Comparison of ENCODE assay signal across 1 cellular context in the genomic region with DNA sequence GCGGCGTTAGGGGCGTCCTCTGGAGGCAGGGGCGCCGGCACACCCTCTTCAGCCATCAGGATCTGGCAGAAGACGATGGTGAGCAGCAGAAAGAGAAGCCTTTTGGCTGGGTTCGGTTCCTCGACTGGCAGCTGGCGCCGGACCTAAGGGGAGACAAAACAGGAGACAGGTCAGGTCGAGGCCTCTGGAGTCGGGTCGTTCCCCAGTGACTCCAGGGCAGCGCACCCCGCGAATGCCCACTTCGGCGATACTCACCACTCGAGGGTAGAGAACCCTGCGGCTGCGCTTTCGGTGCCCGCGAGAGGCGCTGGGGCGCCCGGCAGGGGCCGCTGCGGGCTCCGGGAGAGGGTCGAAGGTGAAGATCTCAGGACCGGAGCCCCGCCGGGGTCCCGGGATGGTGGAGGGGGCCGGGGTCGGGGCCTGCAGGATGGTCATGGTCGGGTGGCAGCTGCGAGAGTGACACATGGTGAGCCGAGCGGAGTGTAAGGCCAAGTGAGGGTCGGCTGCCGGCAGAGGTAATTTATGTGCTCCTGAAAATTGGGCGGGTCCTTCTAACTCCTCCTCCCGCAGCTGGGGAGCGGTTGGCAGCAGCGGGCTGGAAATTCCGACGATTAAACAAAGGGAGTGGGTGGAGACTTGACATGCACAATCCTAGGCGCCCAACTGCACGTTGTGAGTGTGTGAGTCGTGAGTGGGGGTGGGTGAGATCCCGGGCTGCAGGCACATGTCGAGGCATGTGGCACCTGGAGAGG.
A peak's percentile ranks its signal among the peaks of the same experiment; 100 is the strongest.
TF ChIP-seq lines count a peak whose summit lies in the region.

A gene with protein sequence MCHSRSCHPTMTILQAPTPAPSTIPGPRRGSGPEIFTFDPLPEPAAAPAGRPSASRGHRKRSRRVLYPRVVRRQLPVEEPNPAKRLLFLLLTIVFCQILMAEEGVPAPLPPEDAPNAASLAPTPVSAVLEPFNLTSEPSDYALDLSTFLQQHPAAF (minus strand): TSS at position 494 of the 752 bp plus-strand sequence. CDS start 29 bp downstream, at position 465.

TF ChIP-seq in HEK293, 187 proteins besides CTCF, POLR2A, EP300 and RAD21 (continued from another document):
- TF ChIP-seq, protein P1, sequence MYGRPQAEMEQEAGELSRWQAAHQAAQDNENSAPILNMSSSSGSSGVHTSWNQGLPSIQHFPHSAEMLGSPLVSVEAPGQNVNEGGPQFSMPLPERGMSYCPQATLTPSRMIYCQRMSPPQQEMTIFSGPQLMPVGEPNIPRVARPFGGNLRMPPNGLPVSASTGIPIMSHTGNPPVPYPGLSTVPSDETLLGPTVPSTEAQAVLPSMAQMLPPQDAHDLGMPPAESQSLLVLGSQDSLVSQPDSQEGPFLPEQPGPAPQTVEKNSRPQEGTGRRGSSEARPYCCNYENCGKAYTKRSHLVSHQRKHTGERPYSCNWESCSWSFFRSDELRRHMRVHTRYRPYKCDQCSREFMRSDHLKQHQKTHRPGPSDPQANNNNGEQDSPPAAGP (tag by site-specific recombination; IDR thresholded peaks at IDR 0.05) = peak; percentile 64; the same call in 1 of the 2 replicates
- TF ChIP-seq AEBP2 (tag by site-specific recombination; IDR thresholded peaks at IDR 0.05; ENCODE audit: borderline replicate concordance) = no peak
- TF ChIP-seq ZBTB20 (tag by site-specific recombination; IDR thresholded peaks at IDR 0.05) = peak; percentile 73; the same call in 1 of the 2 replicates
- TF ChIP-seq KLF9 (tag by site-specific recombination; IDR thresholded peaks at IDR 0.05; ENCODE audit: low read depth) = peak; percentile 74
- TF ChIP-seq GLIS1 (tag by site-specific recombination; IDR thresholded peaks at IDR 0.05) = peak; percentile 85
- peak; percentile 58 for TF ChIP-seq KLF1 (tag by site-specific recombination; IDR thresholded peaks at IDR 0.05)
- no peak for TF ChIP-seq ZNF747 (tag by site-specific recombination; IDR thresholded peaks at IDR 0.05)
- TF ChIP-seq WT1 (tag by site-specific recombination; IDR thresholded peaks at IDR 0.05) = peak; percentile 69
- peak; percentile 99 for TF ChIP-seq ZNF561 (tag by site-specific recombination; IDR thresholded peaks at IDR 0.05; ENCODE audit: borderline replicate concordance)
- TF ChIP-seq ZBTB21 (tag by site-specific recombination; IDR thresholded peaks at IDR 0.05) = 0 out of 2 replicates have a peak, but pooled peaks have one; percentile 10
- TF ChIP-seq KLF8 (tag by site-specific recombination; IDR thresholded peaks at IDR 0.05) = peak; percentile 54
- TF ChIP-seq SP2 (tag by site-specific recombination; IDR thresholded peaks at IDR 0.05) = peak; percentile 64
- TF ChIP-seq ZNF449 (tag by site-specific recombination; IDR thresholded peaks at IDR 0.05) = peak; percentile 91
- TF ChIP-seq KLF10 (tag by site-specific recombination; IDR thresholded peaks at IDR 0.05) = no peak
- TF ChIP-seq ZNF157 (tag by site-specific recombination; IDR thresholded peaks at IDR 0.05) = 0 out of 2 replicates have a peak, but pooled peaks have one; percentile 28
- TF ChIP-seq ZNF571 (tag by site-specific recombination; IDR thresholded peaks at IDR 0.05) = no peak
- peak; percentile 56; the same call in 1 of the 2 replicates for TF ChIP-seq PBX3 (CRISPR knock-in tag; IDR thresholded peaks at IDR 0.05)
- peak; percentile 15; the same call in 1 of the 2 replicates for TF ChIP-seq ZNF623 (tag by site-specific recombination; IDR thresholded peaks at IDR 0.05)
- peak; percentile 94 for TF ChIP-seq ZIC2 (tag by site-specific recombination; IDR thresholded peaks at IDR 0.05)
- TF ChIP-seq ZNF184 (tag by site-specific recombination; IDR thresholded peaks at IDR 0.05) = 0 out of 2 replicates have a peak, but pooled peaks have one; percentile 33
- no peak for TF ChIP-seq ZNF624 (tag by site-specific recombination; IDR thresholded peaks at IDR 0.05)
- TF ChIP-seq PATZ1 (tag by site-specific recombination; IDR thresholded peaks at IDR 0.05) = peak; percentile 74
- TF ChIP-seq ZNF76 (tag by site-specific recombination; IDR thresholded peaks at IDR 0.05; ENCODE audit: borderline replicate concordance, low read depth) = peak; percentile 37; the same call in 1 of the 2 replicates
- TF ChIP-seq KLF16 (tag by site-specific recombination; IDR thresholded peaks at IDR 0.05) = peak; percentile 46; the same call in 1 of the 2 replicates
- TF ChIP-seq ZNF548 (tag by site-specific recombination; IDR thresholded peaks at IDR 0.05) = no peak
- TF ChIP-seq ZNF202 (tag by site-specific recombination; IDR thresholded peaks at IDR 0.05; ENCODE audit: borderline replicate concordance) = no peak
- TF ChIP-seq IKZF3 (tag by site-specific recombination; IDR thresholded peaks at IDR 0.05) = peak; percentile 47
- no peak for TF ChIP-seq ZNF704 (tag by site-specific recombination; IDR thresholded peaks at IDR 0.05)
- TF ChIP-seq OSR2 (tag by site-specific recombination; IDR thresholded peaks at IDR 0.05) = peak; percentile 42; the same call in 1 of the 2 replicates
- TF ChIP-seq KLF7 (tag by site-specific recombination; IDR thresholded peaks at IDR 0.05; ENCODE audit: borderline replicate concordance) = 0 out of 2 replicates have a peak, but pooled peaks have one; percentile 60
- peak; percentile 78 for TF ChIP-seq SP3 (tag by site-specific recombination; IDR thresholded peaks at IDR 0.05)
- TF ChIP-seq, protein P2, sequence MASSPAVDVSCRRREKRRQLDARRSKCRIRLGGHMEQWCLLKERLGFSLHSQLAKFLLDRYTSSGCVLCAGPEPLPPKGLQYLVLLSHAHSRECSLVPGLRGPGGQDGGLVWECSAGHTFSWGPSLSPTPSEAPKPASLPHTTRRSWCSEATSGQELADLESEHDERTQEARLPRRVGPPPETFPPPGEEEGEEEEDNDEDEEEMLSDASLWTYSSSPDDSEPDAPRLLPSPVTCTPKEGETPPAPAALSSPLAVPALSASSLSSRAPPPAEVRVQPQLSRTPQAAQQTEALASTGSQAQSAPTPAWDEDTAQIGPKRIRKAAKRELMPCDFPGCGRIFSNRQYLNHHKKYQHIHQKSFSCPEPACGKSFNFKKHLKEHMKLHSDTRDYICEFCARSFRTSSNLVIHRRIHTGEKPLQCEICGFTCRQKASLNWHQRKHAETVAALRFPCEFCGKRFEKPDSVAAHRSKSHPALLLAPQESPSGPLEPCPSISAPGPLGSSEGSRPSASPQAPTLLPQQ (tag by site-specific recombination; IDR thresholded peaks at IDR 0.05) = peak; percentile 69
- peak; percentile 78 for TF ChIP-seq SP7 (tag by site-specific recombination; IDR thresholded peaks at IDR 0.05)
- no peak for TF ChIP-seq ZNF155 (tag by site-specific recombination; IDR thresholded peaks at IDR 0.05)
- TF ChIP-seq BCL11B (tag by site-specific recombination; IDR thresholded peaks at IDR 0.05; ENCODE audit: low read depth) = peak; percentile 81
- peak; percentile 82 for TF ChIP-seq ZNF341 (tag by site-specific recombination; IDR thresholded peaks at IDR 0.05; ENCODE audit: low read depth)
- 0 out of 2 replicates have a peak, but pooled peaks have one; percentile 19 for TF ChIP-seq PRDM4 (tag by site-specific recombination; IDR thresholded peaks at IDR 0.05)
- TF ChIP-seq ATF2 (tag by site-specific recombination; IDR thresholded peaks at IDR 0.05; ENCODE audit: low read depth) = no peak
- no peak for TF ChIP-seq ZNF514 (tag by site-specific recombination; IDR thresholded peaks at IDR 0.05)
- TF ChIP-seq, protein P3, sequence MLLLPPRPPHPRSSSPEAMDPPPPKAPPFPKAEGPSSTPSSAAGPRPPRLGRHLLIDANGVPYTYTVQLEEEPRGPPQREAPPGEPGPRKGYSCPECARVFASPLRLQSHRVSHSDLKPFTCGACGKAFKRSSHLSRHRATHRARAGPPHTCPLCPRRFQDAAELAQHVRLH (tag by site-specific recombination; IDR thresholded peaks at IDR 0.05) = peak; percentile 41; the same call in 1 of the 2 replicates
- peak; percentile 25; the same call in 1 of the 2 replicates for TF ChIP-seq GLI4 (tag by site-specific recombination; IDR thresholded peaks at IDR 0.05)
- 0 out of 2 replicates have a peak, but pooled peaks have one; percentile 18 for TF ChIP-seq ZFP37 (tag by site-specific recombination; IDR thresholded peaks at IDR 0.05)
- no peak for TF ChIP-seq ZNF558 (tag by site-specific recombination; IDR thresholded peaks at IDR 0.05)
- peak; percentile 72 for TF ChIP-seq BCL11A (tag by site-specific recombination; IDR thresholded peaks at IDR 0.05; ENCODE audit: low read depth)
TF ChIP-seq in HEK293: peak in this region for 62.
